ENCODE assay signal across 23 cellular contexts in the genomic region with DNA sequence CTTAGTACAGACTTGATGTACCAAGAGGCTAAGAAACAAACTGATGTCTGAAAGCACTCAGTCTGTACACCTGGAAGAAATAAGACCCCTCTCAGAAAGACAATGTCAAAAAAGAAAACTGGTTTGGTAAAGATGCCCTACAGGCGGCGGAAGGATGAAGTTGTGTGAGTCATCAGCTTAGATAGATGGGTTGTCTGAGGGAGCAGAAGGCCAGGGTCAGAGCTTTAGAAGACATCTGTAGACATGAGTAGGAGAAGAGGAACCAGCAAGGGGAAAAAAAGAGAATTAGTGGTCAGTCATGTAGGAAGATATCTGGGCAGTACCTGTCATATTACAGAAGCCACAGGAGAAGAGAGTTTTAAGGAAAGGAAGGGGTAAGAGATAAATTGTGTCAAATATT. TPM values are rescaled to one million over a fixed set of nuclear protein-coding genes. Genes with fewer than 3 reads are reported as not detected.
DNase-seq lines count a peak whose midpoint lies in the region; ATAC-seq, FAIRE-seq and TF ChIP-seq lines count a peak whose summit lies in the region.
"Had no signal": no experiment of that assay in that cellular context is flagged by ENCODE, and none has a peak within 500 bp of the region (broad histone marks: within the 10 kb centered on the region; RNA-seq: fewer than 3 reads in every experiment).

No MANE protein-coding gene starts in this region.

- H3K9ac ChIP-seq in endothelial cell of umbilical vein (replicated peaks; ENCODE audit: extremely low read depth, insufficient read depth, low read length), result no peak overlapping the region

- ATAC-seq in GM21619 (IDR thresholded peaks at IDR 0.05; ENCODE audit: unreplicated experiment) (no peak), HG03520 (IDR thresholded peaks at IDR 0.05; ENCODE audit: unreplicated experiment) (no peak)
- ATAC-seq: HCT116, K562 had no signal

- TF ChIP-seq POLR2A in endothelial cell of umbilical vein (IDR thresholded peaks at IDR 0.05; ENCODE audit: low read depth, low read length), result no peak

- H3K27ac ChIP-seq in endothelial cell of umbilical vein (ENCODE audit: insufficient read depth, low read depth, low read length), result peak overlapping the region; percentile 5
- H3K27ac ChIP-seq in effector memory CD4-positive, alpha-beta T cell (ENCODE audit: insufficient read depth, low read length, poor library complexity, severe bottlenecking), result no peak overlapping the region
- H3K27ac ChIP-seq: HL-60 had no signal

- H3K4me2 ChIP-seq in endothelial cell of umbilical vein (ENCODE audit: insufficient read depth, low read length), result no peak overlapping the region

- no peak for DNase-seq in HFFc6
- DNase-seq in RPMI7951 (ENCODE audit: low read depth), result peak; percentile 35
- DNase-seq in endothelial cell of umbilical vein (ENCODE audit: low read depth, low spot score), result no peak
- DNase-seq in type B pancreatic cell (ENCODE audit: extremely low spot score, unreplicated experiment), result no peak
- DNase-seq in effector memory CD4-positive, alpha-beta T cell, result no peak
- DNase-seq: ACHN; BE2C; C1 segment of cervical spinal cord; Caco-2; CD4-positive, alpha-beta T cell; GOT3; H7; IMR-90 had no signal

- intact Hi-C loops in endothelial cell of umbilical vein (cut with micrococcal nuclease), result no loop called here

- no peaks in the 10 kb centered on the region for H3K9me1 ChIP-seq in endothelial cell of umbilical vein (replicated peaks; ENCODE audit: control insufficient read depth, extremely low read depth, insufficient read depth, low read length)

- H3K27ac Mint-ChIP-seq in HFFc6 (peak overlapping the region; percentile 49), type B pancreatic cell (peak overlapping the region; percentile 63)
- H3K27ac Mint-ChIP-seq: CD4-positive, alpha-beta T cell had no signal

- H3K4me3 Mint-ChIP-seq in HFFc6, result no peak overlapping the region
- peak overlapping the region; percentile 6 for H3K4me3 Mint-ChIP-seq in type B pancreatic cell
- H3K4me3 Mint-ChIP-seq: CD4-positive, alpha-beta T cell had no signal

- H3K9me3 Mint-ChIP-seq in HFFc6 (no peaks in the 10 kb centered on the region), type B pancreatic cell (peaks cover 5% of the 10 kb centered on the region)
- H3K9me3 Mint-ChIP-seq: CD4-positive, alpha-beta T cell had no signal

- dilution Hi-C loops in endothelial cell of umbilical vein (cut with MboI; ENCODE audit: extremely low pct_ligation_motif_present, low sequenced_read_pairs), result no loop called here

- no peak overlapping the region for H3K4me3 ChIP-seq in endothelial cell of umbilical vein (replicated peaks in 1 of 3; ENCODE audit: insufficient read depth in 1 of 3, low read depth in 1 of 3, low read length in 3 of 3)
- no peak overlapping the region for H3K4me3 ChIP-seq in effector memory CD4-positive, alpha-beta T cell (ENCODE audit: insufficient read depth, low read depth, low read length, poor library complexity, severe bottlenecking)
- H3K4me3 ChIP-seq: K562 had no signal

- no peaks in the 10 kb centered on the region for H3K27me3 ChIP-seq in endothelial cell of umbilical vein (ENCODE audit: control insufficient read depth in 2 of 2, insufficient read depth in 2 of 2, low read length in 2 of 2)
- no peaks in the 10 kb centered on the region for H3K27me3 ChIP-seq in effector memory CD4-positive, alpha-beta T cell (replicated peaks; ENCODE audit: control insufficient read depth, insufficient read depth, low read length, poor library complexity, severe bottlenecking)
- H3K27me3 ChIP-seq: BE2C had no signal

- no peak overlapping the region for H2AFZ ChIP-seq in endothelial cell of umbilical vein (ENCODE audit: low read depth, low read length)

- CTCF ChIA-PET in endothelial cell of umbilical vein (lab: Charles Lee), result interaction anchor here (1.2 to 6.8 kb wide), 3 partner anchors 15 to 116 kb away, joined by 6 to 48 read pairs (median 6); a partner anchor contains a TSS

- H3K4me1 Mint-ChIP-seq in HFFc6 (ENCODE audit: low read depth) (peaks cover 68% of the 10 kb centered on the region), type B pancreatic cell (ENCODE audit: unreplicated experiment) (peaks cover 13% of the 10 kb centered on the region)

- POLR2A ChIA-PET in endothelial cell of umbilical vein (lab: Charles Lee), result no interaction called here

- H3K9me3 ChIP-seq in endothelial cell of umbilical vein (replicated peaks; ENCODE audit: control insufficient read depth, insufficient read depth, low read length), result no peaks in the 10 kb centered on the region
- H3K9me3 ChIP-seq in effector memory CD4-positive, alpha-beta T cell (ENCODE audit: control insufficient read depth, low read length), result no peaks in the 10 kb centered on the region
- H3K9me3 ChIP-seq: BE2C, Caco-2 had no signal

- H4K20me1 ChIP-seq in endothelial cell of umbilical vein (replicated peaks; ENCODE audit: control insufficient read depth, extremely low read depth, insufficient read depth, low read length), result no peaks in the 10 kb centered on the region

- H3K4me1 ChIP-seq in endothelial cell of umbilical vein (ENCODE audit: control insufficient read depth, extremely low read depth, insufficient read depth, low read length), result peaks cover 60% of the 10 kb centered on the region
- no peaks in the 10 kb centered on the region for H3K4me1 ChIP-seq in effector memory CD4-positive, alpha-beta T cell (ENCODE audit: control insufficient read depth, insufficient read depth, low read length, poor library complexity, severe bottlenecking)
- H3K4me1 ChIP-seq: BE2C had no signal

- BruUV-seq in endothelial cell of umbilical vein (replicated peaks; lab: Mats Ljungman, UMichigan), result no TSS peak

- no peak for TF ChIP-seq CTCF in HFFc6 (IDR thresholded peaks at IDR 0.05)
- no peak for TF ChIP-seq CTCF in endothelial cell of umbilical vein (IDR thresholded peaks at IDR 0.05; ENCODE audit: extremely low read depth in 1 of 2, insufficient read depth in 1 of 2, low read depth in 1 of 2, low read length in 2 of 2)
- TF ChIP-seq CTCF in type B pancreatic cell (conservative IDR thresholded peaks at IDR 0.05), result no peak

- peaks cover 1% of the 10 kb centered on the region for H3K27me3 Mint-ChIP-seq in HFFc6 (ENCODE audit: insufficient read depth)
- no peaks in the 10 kb centered on the region for H3K27me3 Mint-ChIP-seq in type B pancreatic cell
- H3K27me3 Mint-ChIP-seq: CD4-positive, alpha-beta T cell had no signal

- FAIRE-seq in endothelial cell of umbilical vein (lab: Jason Lieb, UNC), result no peak
- FAIRE-seq: A204.1, D721Med, G401.6, GM12891, HTR-8/SVneo, K562 had no signal

- H3K79me2 ChIP-seq in endothelial cell of umbilical vein (ENCODE audit: control insufficient read depth, insufficient read depth, low read length), result peaks cover 64% of the 10 kb centered on the region

- H3K36me3 Mint-ChIP-seq in HFFc6 (ENCODE audit: low read depth) (peaks cover 8% of the 10 kb centered on the region), type B pancreatic cell (no peaks in the 10 kb centered on the region)

- H3K36me3 ChIP-seq in endothelial cell of umbilical vein (ENCODE audit: control insufficient read depth in 2 of 2, extremely low read depth in 1 of 2, insufficient read depth in 2 of 2, low read length in 2 of 2), result peaks cover 0 to 10% of the 10 kb centered on the region in 2 experiments
- no peaks in the 10 kb centered on the region for H3K36me3 ChIP-seq in effector memory CD4-positive, alpha-beta T cell (ENCODE audit: control insufficient read depth, insufficient read depth, low read length)
- H3K36me3 ChIP-seq: BE2C had no signal

TF ChIP-seq in endothelial cell of umbilical vein, 7 proteins besides CTCF, POLR2A, EP300 and RAD21:
- TF ChIP-seq POLR2AphosphoS5 (IDR thresholded peaks at IDR 0.05; ENCODE audit: insufficient read depth, low read depth, low read length) (no peak), EZH2 (IDR thresholded peaks at IDR 0.05; ENCODE audit: borderline replicate concordance, low read depth, low read length, severe bottlenecking) (no peak), GATA2 (IDR thresholded peaks at IDR 0.05; ENCODE audit: insufficient read depth, insufficient read length, low read depth, low read length) (no peak), FOS (IDR thresholded peaks at IDR 0.05; ENCODE audit: borderline replicate concordance, insufficient read depth, low read length) (no peak), JUN (IDR thresholded peaks at IDR 0.05; ENCODE audit: borderline replicate concordance, insufficient read depth, insufficient read length, low read depth) (no peak), MYC (IDR thresholded peaks at IDR 0.05; ENCODE audit: low read depth, low read length) (no peak)
- TF ChIP-seq, protein P1, sequence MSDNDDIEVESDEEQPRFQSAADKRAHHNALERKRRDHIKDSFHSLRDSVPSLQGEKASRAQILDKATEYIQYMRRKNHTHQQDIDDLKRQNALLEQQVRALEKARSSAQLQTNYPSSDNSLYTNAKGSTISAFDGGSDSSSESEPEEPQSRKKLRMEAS (IDR thresholded peaks at IDR 0.05; ENCODE audit: insufficient read depth, insufficient read length), result no peak

RNA-seq across cellular contexts. Expression of a gene that starts 8.3 kb away (rescaled TPM):
- 10 to 100 TPM; 16.8 to 32.0 (median 23.7) TPM for total RNA-seq in HFFc6 (2021; fragmentation: NEBNext Ultra II Directional; extraction: Animal tissue kit (Norgen Biotek cat#: 25700))
- total RNA-seq in RPMI7951 (2014; rRNA removed; shearing (Covaris generic)), result 7.7 and 11.0 TPM in 2 replicates
- total RNA-seq in endothelial cell of umbilical vein (124 and 133 TPM in 2 replicates), type B pancreatic cell (ENCODE audit: low replicate concordance) (7.7 and 13.6 TPM in 2 replicates)
- polyA plus RNA-seq in endothelial cell of umbilical vein, result 260 and 265 TPM in 2 replicates
- polyA plus RNA-seq in endothelial cell of umbilical vein (2011; cell fraction: cytosol; rRNA removed), result 193 and 194 TPM in 2 replicates
- polyA plus RNA-seq in endothelial cell of umbilical vein (2011; cell fraction: nucleus; rRNA removed), result 366 and 392 TPM in 2 replicates
- 154 and 267 TPM in 2 replicates for polyA plus RNA-seq in endothelial cell of umbilical vein (2012)
- polyA minus RNA-seq in endothelial cell of umbilical vein, result 336 and 411 TPM in 2 replicates
- not detected for polyA minus RNA-seq in endothelial cell of umbilical vein (2011; cell fraction: cytosol; rRNA and poly(A)+ RNA removed)
- 177 and 282 TPM in 2 replicates for polyA minus RNA-seq in endothelial cell of umbilical vein (2011; cell fraction: nucleus; rRNA and poly(A)+ RNA removed)
- total RNA-seq: CD4-positive, alpha-beta T cell had no signal

RNA-seq across cellular contexts. Expression of a gene that starts 15.7 kb away (rescaled TPM):
- 10 to 100 TPM; 14.5 to 20.7 (median 18.3) TPM for total RNA-seq in HFFc6 (2021; fragmentation: NEBNext Ultra II Directional; extraction: Animal tissue kit (Norgen Biotek cat#: 25700))
- total RNA-seq in RPMI7951 (2014; rRNA removed; shearing (Covaris generic)), result 19.7 and 24.2 TPM in 2 replicates
- total RNA-seq in endothelial cell of umbilical vein (43.1 and 44.6 TPM in 2 replicates), type B pancreatic cell (ENCODE audit: low replicate concordance) (99.3 and 140 TPM in 2 replicates)
- 53.7 and 65.5 TPM in 2 replicates for polyA plus RNA-seq in endothelial cell of umbilical vein
- 49.6 and 50.0 TPM in 2 replicates for polyA plus RNA-seq in endothelial cell of umbilical vein (2011; cell fraction: cytosol; rRNA removed)
- 27.1 and 34.2 TPM in 2 replicates for polyA plus RNA-seq in endothelial cell of umbilical vein (2011; cell fraction: nucleus; rRNA removed)
- 56.7 and 72.5 TPM in 2 replicates for polyA plus RNA-seq in endothelial cell of umbilical vein (2012)
- 50.2 and 54.1 TPM in 2 replicates for polyA minus RNA-seq in endothelial cell of umbilical vein
- polyA minus RNA-seq in endothelial cell of umbilical vein (2011; cell fraction: cytosol; rRNA and poly(A)+ RNA removed), result 13.7 TPM
- 12.6 and 14.1 TPM in 2 replicates for polyA minus RNA-seq in endothelial cell of umbilical vein (2011; cell fraction: nucleus; rRNA and poly(A)+ RNA removed)
